Comparison of ENCODE assay signal across 10 cellular contexts in the genomic region with DNA sequence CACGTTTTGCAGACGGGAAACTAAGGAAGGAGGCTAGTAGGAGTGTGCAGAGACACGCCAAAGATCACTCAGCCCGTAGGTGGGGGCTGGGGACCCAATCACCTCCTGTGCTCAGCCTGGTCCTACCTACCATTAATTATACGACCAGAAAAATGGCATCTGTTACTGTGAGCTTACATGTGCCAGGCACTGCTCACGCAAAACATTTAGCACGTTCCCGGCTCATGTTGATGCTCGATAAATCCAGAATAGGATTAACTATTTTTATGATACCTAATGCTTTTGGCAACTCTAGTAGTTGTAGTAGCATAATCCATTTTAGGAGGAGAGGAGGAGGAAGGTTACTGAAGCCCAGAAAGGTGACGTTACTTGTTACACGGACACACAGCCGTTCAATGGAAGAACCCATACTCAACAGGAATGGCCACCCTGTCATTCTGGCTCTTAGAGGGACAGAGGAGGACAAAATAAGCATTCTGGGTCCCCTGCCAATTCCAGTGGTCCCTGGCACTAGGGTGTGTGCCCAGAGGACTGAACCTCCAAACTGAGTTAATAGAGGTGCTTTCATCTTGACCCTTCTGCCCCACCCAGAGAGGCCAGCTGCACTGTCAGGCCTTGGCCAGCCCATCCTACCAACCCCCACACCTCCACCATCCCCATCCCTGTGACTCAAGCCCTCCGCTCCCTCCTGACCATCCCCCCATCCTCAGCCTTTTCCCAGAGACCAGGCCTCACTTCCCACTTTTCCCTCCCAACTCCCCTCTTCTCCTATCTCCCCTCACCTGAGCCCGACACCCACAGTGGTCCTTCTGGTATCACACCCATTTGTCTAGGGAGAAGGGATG. TPM values are rescaled to one million over a fixed set of nuclear protein-coding genes. Genes with fewer than 3 reads are reported as not detected.
DNase-seq lines count a peak whose midpoint lies in the region; ATAC-seq and TF ChIP-seq lines count a peak whose summit lies in the region.
"Had no signal": no experiment of that assay in that cellular context is flagged by ENCODE, and none has a peak within 500 bp of the region (broad histone marks: within the 10 kb centered on the region; RNA-seq: fewer than 3 reads in every experiment).

No MANE protein-coding gene starts in this region.

- H3K36me3 Mint-ChIP-seq in activated T-cell treated with anti-CD3 and anti-CD28 coated beads, Interleukin-2, amount 50 U/mL, for 72 hours (ENCODE audit: insufficient read depth in 2 of 2): peaks cover 9% of the 10 kb centered on the region in 2 donors

- H3K27ac Mint-ChIP-seq in activated T-cell treated with anti-CD3 and anti-CD28 coated beads, Interleukin-2, amount 50 U/mL, for 72 hours: no peak overlapping the region
- no peak overlapping the region for H3K27ac Mint-ChIP-seq in stimulated activated naive CD8-positive, alpha-beta T cell treated with anti-CD3 and anti-CD28 coated beads, Interleukin-15, amount 100 ng/mL, for 72 hours

- H3K4me1 ChIP-seq in aorta (ENCODE audit: control insufficient read depth in 1 of 2, insufficient read depth in 2 of 2, low read length in 2 of 2): no peaks in the 10 kb centered on the region

- H3K27me3 Mint-ChIP-seq in activated T-cell treated with anti-CD3 and anti-CD28 coated beads, Interleukin-2, amount 50 U/mL, for 72 hours (ENCODE audit: low read depth): no peaks in the 10 kb centered on the region
- peaks cover 10% of the 10 kb centered on the region for H3K27me3 Mint-ChIP-seq in stimulated activated naive CD8-positive, alpha-beta T cell treated with anti-CD3 and anti-CD28 coated beads, Interleukin-15, amount 100 ng/mL, for 72 hours

- H3K9me3 Mint-ChIP-seq in activated T-cell treated with anti-CD3 and anti-CD28 coated beads, Interleukin-2, amount 50 U/mL, for 72 hours: peaks cover 0 to 3% of the 10 kb centered on the region in 2 donors
- H3K9me3 Mint-ChIP-seq in stimulated activated naive CD8-positive, alpha-beta T cell treated with anti-CD3 and anti-CD28 coated beads, Interleukin-15, amount 100 ng/mL, for 72 hours: no peaks in the 10 kb centered on the region

- H3K9me3 ChIP-seq in aorta (ENCODE audit: control insufficient read depth, low read length): no peaks in the 10 kb centered on the region
- H3K9me3 ChIP-seq: pancreas had no signal

- H3K36me3 ChIP-seq in aorta (ENCODE audit: control insufficient read depth in 1 of 2, insufficient read depth in 2 of 2, low read length in 1 of 2): no peaks in the 10 kb centered on the region
- H3K36me3 ChIP-seq: pancreas had no signal

- H3K4me3 ChIP-seq in iPS-11a (ENCODE audit: low read depth, low read length): peak overlapping the region; percentile 60
- no peak overlapping the region for H3K4me3 ChIP-seq in aorta (ENCODE audit: low read length in 2 of 2)
- H3K4me3 ChIP-seq: pancreas had no signal

- intact Hi-C loops in aorta (cut with DNase I): loop anchor here in 1 of 2 donors (1.0 to 5.0 kb wide), 3 partner anchors 37 to 137 kb away; a partner anchor contains a TSS

- H3K4me1 Mint-ChIP-seq in activated T-cell treated with anti-CD3 and anti-CD28 coated beads, Interleukin-2, amount 50 U/mL, for 72 hours (ENCODE audit: low read depth): peaks cover 59% of the 10 kb centered on the region
- H3K4me1 Mint-ChIP-seq in stimulated activated naive CD8-positive, alpha-beta T cell treated with anti-CD3 and anti-CD28 coated beads, Interleukin-15, amount 100 ng/mL, for 72 hours: peaks cover 61% of the 10 kb centered on the region

- DNase-seq in activated T-cell treated with anti-CD3 and anti-CD28 coated beads, Interleukin-2, amount 50 U/mL, for 72 hours: no peak
- DNase-seq in activated T-cell treated with anti-CD3 and anti-CD28 coated beads for 4 hours (no peak), DMS153 (lab: John Stamatoyannopoulos, UW) (no peak), aorta (no peak)
- DNase-seq in stimulated activated naive CD8-positive, alpha-beta T cell treated with anti-CD3 and anti-CD28 coated beads, Interleukin-15, amount 100 ng/mL, for 72 hours: no peak

- H3K27ac ChIP-seq in VCaP (peak overlapping the region; percentile 79), aorta (ENCODE audit: low read depth in 1 of 2, low read length in 2 of 2) (no peak overlapping the region)
- H3K27ac ChIP-seq: pancreas had no signal

- TF ChIP-seq CTCF in VCaP (conservative IDR thresholded peaks at IDR 0.05): no peak

- 66 to 67% methylated on average over 14 of the region's 14 CpGs for WGBS in aorta, 2 donors

- H3K27me3 ChIP-seq in aorta (ENCODE audit: control insufficient read depth in 1 of 2, insufficient read depth in 2 of 2, low read length in 1 of 2): no peaks in the 10 kb centered on the region
- H3K27me3 ChIP-seq: pancreas had no signal

- peak overlapping the region; percentile 84 to 94 for H3K4me3 Mint-ChIP-seq in activated T-cell treated with anti-CD3 and anti-CD28 coated beads, Interleukin-2, amount 50 U/mL, for 72 hours
- peak overlapping the region; percentile 83 to 86 for H3K4me3 Mint-ChIP-seq in stimulated activated naive CD8-positive, alpha-beta T cell treated with anti-CD3 and anti-CD28 coated beads, Interleukin-15, amount 100 ng/mL, for 72 hours

- ATAC-seq in activated T-cell treated with anti-CD3 and anti-CD28 coated beads, Interleukin-2, amount 50 U/mL, for 72 hours (replicated peaks in 1 of 2): no peak
- ATAC-seq in stimulated activated naive CD8-positive, alpha-beta T cell treated with anti-CD3 and anti-CD28 coated beads, Interleukin-15, amount 100 ng/mL, for 72 hours: no peak
- ATAC-seq in HG03097 (IDR thresholded peaks at IDR 0.05; ENCODE audit: low FRiP score, unreplicated experiment) (no peak), aorta (ENCODE audit: low FRiP score) (no peak)

RNA-seq across cellular contexts. Expression of a gene that starts 5.0 kb away (rescaled TPM):
- 100 to 1,000 TPM; 149 to 190 TPM for total RNA-seq in activated T-cell treated with anti-CD3 and anti-CD28 coated beads, Interleukin-2, amount 50 U/mL, for 72 hours
- total RNA-seq in aorta: 10 to 100 TPM; 42.4 to 52.9 TPM
- 10 to 100 TPM; 21.7 to 48.1 TPM for polyA plus RNA-seq in aorta

RNA-seq across cellular contexts. Expression of a gene that starts 23.9 kb away (rescaled TPM):
- total RNA-seq in activated T-cell treated with anti-CD3 and anti-CD28 coated beads, Interleukin-2, amount 50 U/mL, for 72 hours: 10 to 100 TPM in 1 of 2 donors, 1 to 10 TPM in 1; 5.9 to 11.0 TPM
- 1 to 10 TPM in 1 of 2 donors, under 1 TPM in 1; 0.45 to 2.4 TPM for total RNA-seq in aorta
- not detected for polyA plus RNA-seq in aorta

RNA-seq across cellular contexts. Expression of a gene that starts 42.1 kb away (rescaled TPM):
- under 1 TPM in 1 of 2 donors, not detected in 1; 0.07 TPM for total RNA-seq in activated T-cell treated with anti-CD3 and anti-CD28 coated beads, Interleukin-2, amount 50 U/mL, for 72 hours
- 10 to 100 TPM; 10.6 to 10.9 TPM for total RNA-seq in aorta
- 1 to 10 TPM in 1 of 2 donors, under 1 TPM in 1; 0.63 to 1.2 TPM for polyA plus RNA-seq in aorta
- total RNA-seq: chondrocyte had no signal

RNA-seq across cellular contexts. Expression of a gene that starts 47.6 kb away (rescaled TPM):
- total RNA-seq in activated T-cell treated with anti-CD3 and anti-CD28 coated beads, Interleukin-2, amount 50 U/mL, for 72 hours: 100 to 1,000 TPM; 449 to 481 TPM
- 100 to 1,000 TPM; 203 to 206 TPM for total RNA-seq in aorta
- polyA plus RNA-seq in aorta: 100 to 1,000 TPM; 319 to 345 TPM

RNA-seq across cellular contexts. Expression of a gene that starts 48.3 kb away (rescaled TPM):
- 10 to 100 TPM; 20.8 to 29.8 TPM for total RNA-seq in activated T-cell treated with anti-CD3 and anti-CD28 coated beads, Interleukin-2, amount 50 U/mL, for 72 hours
- total RNA-seq in aorta: 1 to 10 TPM; 5.3 to 5.4 TPM
- 10 to 100 TPM in 1 of 2 donors, 1 to 10 TPM in 1; 1.9 to 11.1 TPM for polyA plus RNA-seq in aorta

Comparison
In these comparisons a context has a peak if more than half of its experiments do, and no peak if none do; other contexts are left out.
1. RNA of a gene that starts 42.1 kb away (total RNA-seq): 10.6 to 10.9 TPM in aorta; 0.07 TPM in activated T-cell treated with anti-CD3 and anti-CD28 coated beads, Interleukin-2, amount 50 U/mL, for 72 hours; every median in the first group is over 10 times any median in the second.